Comparison of ENCODE assay signal across 8 cellular contexts in the genomic region with DNA sequence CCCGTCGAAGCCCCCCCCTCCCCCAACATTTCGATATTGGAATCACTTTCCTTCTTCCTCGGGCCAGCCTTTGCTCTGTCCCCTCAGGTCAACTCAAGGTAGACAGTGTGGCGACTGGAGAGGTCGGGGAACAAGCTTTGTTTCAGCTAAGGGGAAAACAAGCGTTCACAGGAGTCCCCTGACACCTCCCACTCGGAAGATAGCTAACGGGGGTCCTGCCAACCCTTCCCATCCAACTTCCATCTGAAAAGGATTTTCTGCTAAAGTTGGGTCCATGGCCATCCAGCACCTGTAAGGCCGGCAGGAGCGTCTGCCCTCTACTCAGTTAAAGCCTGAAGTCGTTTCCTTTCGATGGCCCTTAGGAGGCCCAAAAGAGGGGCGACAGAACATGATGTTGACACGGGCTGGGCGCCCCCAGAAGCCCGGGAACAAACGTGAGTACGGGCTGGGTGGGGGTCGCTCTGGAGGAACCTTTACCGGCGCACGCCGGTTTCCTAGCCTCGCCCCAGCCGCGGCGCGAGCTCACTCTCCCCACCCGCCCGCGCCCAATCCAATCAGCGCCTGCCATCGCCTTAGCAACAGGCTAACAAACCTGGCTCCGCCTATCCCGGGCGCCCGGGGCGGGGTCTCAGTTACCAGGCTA. TPM values are rescaled to one million over a fixed set of nuclear protein-coding genes. Genes with fewer than 3 reads are reported as not detected.
DNase-seq lines count a peak whose midpoint lies in the region; ATAC-seq and TF ChIP-seq lines count a peak whose summit lies in the region.

No MANE protein-coding gene starts in this region.

- H3K36me3 ChIP-seq in adipocyte (ENCODE audit: control insufficient read depth, insufficient read depth, low read length, severe bottlenecking) = peaks cover 28% of the 10 kb centered on the region
- peaks cover 0 to 30% (median 28%) of the 10 kb centered on the region in 9 donors for H3K36me3 ChIP-seq in heart left ventricle
- H3K36me3 ChIP-seq in transverse colon = peaks cover 0 to 20% (median 7%) of the 10 kb centered on the region in 4 donors

- in situ Hi-C loops in transverse colon (cut with MboI; ENCODE audit: low pct_ligation_motif_present in 1 of 4, low pct_unique_long_range_greater_than_20kb in 1 of 4, low sequenced_read_pairs in 3 of 4) = loop anchor here (10.0 to 25.0 kb wide), 6 partner anchors 96 to 446 kb away; no protein-coding TSS in a partner anchor

- H3K27ac ChIP-seq in heart left ventricle (peak overlapping the region; percentile 96 to 100 (median 98)), transverse colon (peak overlapping the region; percentile 97 to 99 (median 98))

- ATAC-seq in HG02763 (IDR thresholded peaks at IDR 0.05; ENCODE audit: unreplicated experiment) (peak; percentile 45), heart left ventricle (peak; percentile 87 to 91 (median 87))

- peak overlapping the region; percentile 98 for H3K9ac ChIP-seq in adipocyte (ENCODE audit: low read length)

- peak overlapping the region; percentile 83 for H3K4me3 ChIP-seq in GM12865 (ENCODE audit: low read depth, low read length)
- H3K4me3 ChIP-seq in adipocyte (ENCODE audit: low read length) = peak overlapping the region; percentile 99
- peak overlapping the region; percentile 60 to 83 (median 75) for H3K4me3 ChIP-seq in heart left ventricle
- H3K4me3 ChIP-seq in transverse colon = peak overlapping the region; percentile 68 to 92 (median 75)

- no peak for TF ChIP-seq CTCF in GM12865 (IDR thresholded peaks at IDR 0.05; ENCODE audit: insufficient read depth, low read depth, low read length, missing control alignments)
- peak in 1 of 12 donors; percentile 2 for TF ChIP-seq CTCF in heart left ventricle (IDR thresholded peaks at IDR 0.05)
- TF ChIP-seq CTCF in transverse colon (IDR thresholded peaks at IDR 0.05) = peak in 1 of 5 experiments; percentile 13

- H3K27me3 ChIP-seq in adipocyte (replicated peaks; ENCODE audit: control insufficient read depth, insufficient read depth, low read length) (no peaks in the 10 kb centered on the region), heart left ventricle (no peaks in the 10 kb centered on the region), transverse colon (no peaks in the 10 kb centered on the region)

- intact Hi-C loops in heart left ventricle (cut with DNase I) (loop anchor here (1.0 to 10.0 kb wide), 11 partner anchors 66 to 516 kb away; no protein-coding TSS in a partner anchor), transverse colon (cut with DNase I; ENCODE audit: low total_unique reads) (loop anchor here (5.0 to 10.0 kb wide), 2 partner anchors 68 to 446 kb away; no protein-coding TSS in a partner anchor)

- TF ChIP-seq POLR2A in heart left ventricle (IDR thresholded peaks at IDR 0.05) (peak; percentile 73 to 77), transverse colon (IDR thresholded peaks at IDR 0.05) (peak; percentile 94)

- H3K9me3 ChIP-seq in adipocyte (ENCODE audit: control insufficient read depth, low read length) (no peaks in the 10 kb centered on the region), heart left ventricle (no peaks in the 10 kb centered on the region), transverse colon (no peaks in the 10 kb centered on the region)

- H3K4me1 ChIP-seq in adipocyte (ENCODE audit: control insufficient read depth, insufficient read depth, low read length) (peaks cover 39% of the 10 kb centered on the region), heart left ventricle (peaks cover 9 to 52% (median 34%) of the 10 kb centered on the region in 12 donors), transverse colon (peaks cover 19 to 49% (median 25%) of the 10 kb centered on the region in 4 donors)

- no peak for TF ChIP-seq EP300 in transverse colon (IDR thresholded peaks at IDR 0.05; ENCODE audit: low read depth)

- DNase-seq in GM12865 (ENCODE audit: low read depth) (peak; percentile 97), NCI-H128 (lab: John Stamatoyannopoulos, UW; ENCODE audit: unreplicated experiment) (peak; percentile 78), SW 1271 (lab: John Stamatoyannopoulos, UW) (peak; percentile 93 to 96), adipocyte (ENCODE audit: low read depth) (peak; percentile 99), heart left ventricle (peak; percentile 98 to 99 (median 98)), pons (ENCODE audit: low spot score) (peak; percentile 99), transverse colon (peak; percentile 99)

- WGBS in heart left ventricle, 4 donors = 0 to 1% (median 0%) methylated on average over 22 to 39 of the region's 39 CpGs
- 0% methylated on average over 32 of the region's 39 CpGs; no CpG with 5 or more reads in 1 of the 2 donors for WGBS in transverse colon (ENCODE audit: low coverage in 1 of 2), 2 donors

RNA-seq across cellular contexts. Expression of gene ARRDC3, which starts 2.5 kb away (rescaled TPM):
- total RNA-seq in heart left ventricle (10 to 100 TPM in 5 of 9 donors, 1 to 10 TPM in 4; 4.3 to 53.6 (median 11.8) TPM), transverse colon (10 to 100 TPM; 13.7 to 29.4 (median 27.5) TPM)
- 1 to 10 TPM; 3.3 to 7.2 TPM for polyA plus RNA-seq in heart left ventricle

Comparison
In these comparisons a context has a peak if more than half of its experiments do, and no peak if none do; other contexts are left out.
1. Peak in every context shown above with its lines: DNase-seq, ATAC-seq, H3K4me3 ChIP-seq and H3K27ac ChIP-seq.